ENCODE assay signal across 21 cellular contexts in genomic region chr11:1361882-1362281, GRCh38. TPM values are rescaled to one million over a fixed set of nuclear protein-coding genes. Genes with fewer than 3 reads are reported as not detected.
A peak's percentile ranks its signal among the peaks of the same experiment; 100 is the strongest.
DNase-seq lines count a peak whose midpoint lies in the region; ATAC-seq, FAIRE-seq and TF ChIP-seq lines count a peak whose summit lies in the region.
"Had no signal": no experiment of that assay in that cellular context is flagged by ENCODE, and none has a peak within 500 bp of the region (broad histone marks: within the 10 kb centered on the region; RNA-seq: fewer than 3 reads in every experiment).

No MANE protein-coding gene starts in this region.

- no peaks in the 10 kb centered on the region for H3K9me3 Mint-ChIP-seq in activated T-helper 2 cell treated with anti-CD3 and anti-CD28 coated beads, Interferon-gamma antibody, Interleukin-2, Interleukin-4, amounts not matched to agents 10 μg/mL and 5 μg/mL and 100 μg/mL, durations not matched to agents 14 hours and 24 hours and 36 hours
- H3K9me3 Mint-ChIP-seq: CD4-positive, alpha-beta T cell had no signal

- H3K27me3 ChIP-seq in heart right ventricle, result peaks cover 0 to under 1% (median 0%) of the 10 kb centered on the region in 7 donors
- H3K27me3 ChIP-seq: BLaER1 treated with 17β-estradiol and CSF1 and Interleukin-3, amounts not matched to agents 10 nM and 100 nM had no signal

- H3K4me1 ChIP-seq in heart right ventricle, result peaks cover 0 to 8% (median 0%) of the 10 kb centered on the region in 9 donors
- H3K4me1 ChIP-seq: A549, Caco-2 had no signal

- no peak overlapping the region for H3K4me3 ChIP-seq in heart right ventricle
- H3K4me3 ChIP-seq: A549; BLaER1 treated with 17β-estradiol and CSF1 and Interleukin-3, amounts not matched to agents 10 nM and 100 nM had no signal

- FAIRE-seq in HTR-8/SVneo (lab: Jason Lieb, UNC), result peak; percentile 42
- FAIRE-seq: A549, G401.6, GM12891 had no signal

- no peak overlapping the region for H3K27ac ChIP-seq in heart right ventricle
- H3K27ac ChIP-seq: 22Rv1, A549, C4-2B had no signal

- no peaks in the 10 kb centered on the region for H3K36me3 Mint-ChIP-seq in activated T-helper 2 cell treated with anti-CD3 and anti-CD28 coated beads, Interferon-gamma antibody, Interleukin-2, Interleukin-4, amounts not matched to agents 10 μg/mL and 5 μg/mL and 100 μg/mL, durations not matched to agents 14 hours and 24 hours and 36 hours (ENCODE audit: low read depth)
- H3K36me3 Mint-ChIP-seq: CD8-positive, alpha-beta T cell had no signal

- intact Hi-C loops in Right ventricle myocardium superior (cut with DNase I), result no loop called here
- intact Hi-C loops in heart right ventricle (cut with DNase I), result no loop called here
- intact Hi-C loops in activated T-helper 2 cell treated with anti-CD3 and anti-CD28 coated beads, Interferon-gamma antibody, Interleukin-2, Interleukin-4, amounts not matched to agents 10 μg/mL and 5 μg/mL and 100 μg/mL, durations not matched to agents 14 hours and 24 hours and 36 hours (cut with micrococcal nuclease), result no loop called here

- H3K9me3 ChIP-seq in heart right ventricle, result peaks cover 0 to 35% (median 15%) of the 10 kb centered on the region in 11 donors

- H3K27me3 Mint-ChIP-seq in activated T-helper 2 cell treated with anti-CD3 and anti-CD28 coated beads, Interferon-gamma antibody, Interleukin-2, Interleukin-4, amounts not matched to agents 10 μg/mL and 5 μg/mL and 100 μg/mL, durations not matched to agents 14 hours and 24 hours and 36 hours (ENCODE audit: low read depth), result no peaks in the 10 kb centered on the region

- no peaks in the 10 kb centered on the region for H3K4me1 Mint-ChIP-seq in activated T-helper 2 cell treated with anti-CD3 and anti-CD28 coated beads, Interferon-gamma antibody, Interleukin-2, Interleukin-4, amounts not matched to agents 10 μg/mL and 5 μg/mL and 100 μg/mL, durations not matched to agents 14 hours and 24 hours and 36 hours (ENCODE audit: low read depth)
- H3K4me1 Mint-ChIP-seq: B cell had no signal

- DNase-seq in Right ventricle myocardium superior, result peak; percentile 21
- no peak for DNase-seq in heart right ventricle
- DNase-seq in HTR-8/SVneo (ENCODE audit: insufficient read length, low spot score), result no peak
- no peak for DNase-seq in DMS153 treated with DMSO at 0.1 percent for 48 hours (lab: John Stamatoyannopoulos, UW; ENCODE audit: unreplicated experiment)
- DNase-seq in activated T-helper 2 cell treated with anti-CD3 and anti-CD28 coated beads, Interferon-gamma antibody, Interleukin-2, Interleukin-4, amounts not matched to agents 10 μg/mL and 5 μg/mL and 100 μg/mL, durations not matched to agents 14 hours and 24 hours and 36 hours (ENCODE audit: low spot score), result no peak
- DNase-seq: AML-193; Caco-2; Calu3; CD4-positive, alpha-beta T cell; CD8-positive, alpha-beta T cell; DMS 273 treated with DMSO at 0.1 percent for 48 hours; DMS153; DMS79 treated with DMSO at 0.1 percent for 48 hours; GF-D8 had no signal

- no peak for TF ChIP-seq CTCF in heart right ventricle (IDR thresholded peaks at IDR 0.05)

- H3K36me3 ChIP-seq in heart right ventricle, result no peaks in the 10 kb centered on the region
- H3K36me3 ChIP-seq: BLaER1 treated with 17β-estradiol and CSF1 and Interleukin-3, amounts not matched to agents 10 nM and 100 nM had no signal

- no peak overlapping the region for H3K27ac Mint-ChIP-seq in activated T-helper 2 cell treated with anti-CD3 and anti-CD28 coated beads, Interferon-gamma antibody, Interleukin-2, Interleukin-4, amounts not matched to agents 10 μg/mL and 5 μg/mL and 100 μg/mL, durations not matched to agents 14 hours and 24 hours and 36 hours
- H3K27ac Mint-ChIP-seq: B cell; CD4-positive, alpha-beta T cell; CD8-positive, alpha-beta T cell had no signal

- no peak overlapping the region for H3K4me3 Mint-ChIP-seq in activated T-helper 2 cell treated with anti-CD3 and anti-CD28 coated beads, Interferon-gamma antibody, Interleukin-2, Interleukin-4, amounts not matched to agents 10 μg/mL and 5 μg/mL and 100 μg/mL, durations not matched to agents 14 hours and 24 hours and 36 hours (ENCODE audit: low read depth)
- H3K4me3 Mint-ChIP-seq: B cell; CD4-positive, alpha-beta T cell; CD8-positive, alpha-beta T cell had no signal

- WGBS in heart right ventricle, 2 donors, result 75 to 80% methylated on average over 7 of the region's 7 CpGs

- ATAC-seq in Right ventricle myocardium superior (ENCODE audit: poor library complexity), result no peak
- no peak for ATAC-seq in heart right ventricle
- ATAC-seq: A549; CD8-positive, alpha-beta T cell had no signal

RNA-seq across cellular contexts. Expression of gene BRSK2, which starts 27.9 kb away (rescaled TPM):
- 0.67 TPM for total RNA-seq in Right ventricle myocardium superior
- under 1 TPM in 9 of 10 donors, not detected in 1; 0.13 to 0.91 (median 0.42) TPM for total RNA-seq in heart right ventricle
- polyA plus RNA-seq in heart right ventricle, result 1 to 10 TPM in 1 of 2 donors, under 1 TPM in 1; 0.68 to 2.3 TPM
- total RNA-seq in activated T-helper 2 cell treated with anti-CD3 and anti-CD28 coated beads, Interferon-gamma antibody, Interleukin-2, Interleukin-4, amounts not matched to agents 10 μg/mL and 5 μg/mL and 100 μg/mL, durations not matched to agents 14 hours and 24 hours and 36 hours, result 1.5 and 1.6 TPM in 2 replicates

RNA-seq across cellular contexts. Expression of gene TOLLIP, which starts 52.5 kb away (rescaled TPM):
- total RNA-seq in Right ventricle myocardium superior (49.9 TPM), heart right ventricle (10 to 100 TPM; 34.3 to 53.6 (median 45.2) TPM)
- 10 to 100 TPM; 19.0 to 32.5 TPM for polyA plus RNA-seq in heart right ventricle
- total RNA-seq in activated T-helper 2 cell treated with anti-CD3 and anti-CD28 coated beads, Interferon-gamma antibody, Interleukin-2, Interleukin-4, amounts not matched to agents 10 μg/mL and 5 μg/mL and 100 μg/mL, durations not matched to agents 14 hours and 24 hours and 36 hours, result 33.6 and 35.0 TPM in 2 replicates
